In genomic region chr12:120470150-120470817, GRCh38 we compare ENCODE assay signal across 8 cellular contexts. TPM values are rescaled to one million over a fixed set of nuclear protein-coding genes. Genes with fewer than 3 reads are reported as not detected.
DNase-seq lines count a peak whose midpoint lies in the region; ATAC-seq lines count a peak whose summit lies in the region.

No MANE protein-coding gene starts in this region.

- ATAC-seq in activated T-cell treated with anti-CD3 and anti-CD28 coated beads, Interleukin-2, amount 50 U/mL, for 4 hours = peak; percentile 23
- ATAC-seq in stimulated activated naive CD8-positive, alpha-beta T cell treated with anti-CD3 and anti-CD28 coated beads, Interleukin-15, Interleukin-2, amounts not matched to agents 100 U/mL and 50 U/mL, for 24 hours = peak; percentile 16

- peaks cover 12% of the 10 kb centered on the region for H3K36me3 Mint-ChIP-seq in activated T-cell treated with anti-CD3 and anti-CD28 coated beads, Interleukin-2, amount 50 U/mL, for 4 hours (ENCODE audit: insufficient read depth)

- peaks cover 22% of the 10 kb centered on the region for H3K36me3 ChIP-seq in HUES6 (ENCODE audit: control insufficient read depth, insufficient read depth, low read length)
- peaks cover 11% of the 10 kb centered on the region for H3K36me3 ChIP-seq in adipocyte (ENCODE audit: control insufficient read depth, insufficient read depth, low read length, severe bottlenecking)
- H3K36me3 ChIP-seq in iPS-18a (ENCODE audit: control insufficient read depth, low read depth, low read length) = peaks cover 13% of the 10 kb centered on the region

- H3K4me3 ChIP-seq in HUES6 (ENCODE audit: low read depth, low read length) = peak overlapping the region; percentile 94
- H3K4me3 ChIP-seq in adipocyte (ENCODE audit: low read length) = peak overlapping the region; percentile 91
- H3K4me3 ChIP-seq in iPS-18a (ENCODE audit: low read length) = peak overlapping the region; percentile 69

- peaks cover 2% of the 10 kb centered on the region for H3K27me3 Mint-ChIP-seq in activated T-cell treated with anti-CD3 and anti-CD28 coated beads, Interleukin-2, amount 50 U/mL, for 4 hours (ENCODE audit: low read depth)

- no peaks in the 10 kb centered on the region for H3K9me3 Mint-ChIP-seq in activated T-cell treated with anti-CD3 and anti-CD28 coated beads, Interleukin-2, amount 50 U/mL, for 4 hours

- H3K4me3 Mint-ChIP-seq in activated T-cell treated with anti-CD3 and anti-CD28 coated beads, Interleukin-2, amount 50 U/mL, for 4 hours = peak overlapping the region; percentile 92

- H3K27ac ChIP-seq in HUES6 (ENCODE audit: low read depth, low read length) (peak overlapping the region; percentile 27; the same call in 1 of the 2 replicates), iPS-18a (ENCODE audit: low read length) (no peak overlapping the region)

- H3K9ac ChIP-seq in HUES6 (ENCODE audit: low read length) (peak overlapping the region; percentile 73), adipocyte (ENCODE audit: low read length) (peak overlapping the region; percentile 94), iPS-18a (ENCODE audit: low read length) (peak overlapping the region; percentile 75)

- H3K4me1 ChIP-seq in HUES6 (ENCODE audit: control insufficient read depth, insufficient read depth, low read length) (peaks cover 4% of the 10 kb centered on the region; the same call in 1 of the 2 replicates), adipocyte (ENCODE audit: control insufficient read depth, insufficient read depth, low read length) (peaks cover 29% of the 10 kb centered on the region), iPS-18a (ENCODE audit: control insufficient read depth, low read depth, low read length) (no peaks in the 10 kb centered on the region)

- no peak for DNase-seq in activated T-cell treated with anti-CD3 and anti-CD28 coated beads, Interleukin-2, amount 50 U/mL, for 4 hours
- DNase-seq in activated T-cell treated with anti-CD3 and anti-CD28 coated beads, Interleukin-2, amount 50 U/mL, for 48 hours = no peak
- DNase-seq in adipocyte (ENCODE audit: low read depth) (no peak), NCI-H1436 treated with DMSO at 0.1 percent for 48 hours (lab: John Stamatoyannopoulos, UW) (no peak), NCI-H128 (lab: John Stamatoyannopoulos, UW; ENCODE audit: unreplicated experiment) (no peak)
- DNase-seq in stimulated activated naive CD8-positive, alpha-beta T cell treated with anti-CD3 and anti-CD28 coated beads, Interleukin-15, Interleukin-2, amounts not matched to agents 100 U/mL and 50 U/mL, for 24 hours = no peak

- H3K9me3 ChIP-seq in HUES6 (ENCODE audit: control insufficient read depth, insufficient read depth, low read depth, low read length) (no peaks in the 10 kb centered on the region), adipocyte (ENCODE audit: control insufficient read depth, low read length) (no peaks in the 10 kb centered on the region), iPS-18a (ENCODE audit: control insufficient read depth, low read depth, low read length) (no peaks in the 10 kb centered on the region)

- H3K4me1 Mint-ChIP-seq in activated T-cell treated with anti-CD3 and anti-CD28 coated beads, Interleukin-2, amount 50 U/mL, for 4 hours (ENCODE audit: low read depth) = peaks cover 38% of the 10 kb centered on the region

- H3K27me3 ChIP-seq in HUES6 (ENCODE audit: control insufficient read depth, insufficient read depth, low read length) (no peaks in the 10 kb centered on the region), adipocyte (replicated peaks; ENCODE audit: control insufficient read depth, insufficient read depth, low read length) (no peaks in the 10 kb centered on the region), iPS-18a (ENCODE audit: control insufficient read depth, insufficient read depth, low read length) (no peaks in the 10 kb centered on the region)

RNA-seq across cellular contexts. Expression of gene SRSF9, which starts 0.7 kb away (rescaled TPM):
- 100 to 1,000 TPM; 259 to 288 (median 272) TPM for total RNA-seq in activated T-cell treated with anti-CD3 and anti-CD28 coated beads, Interleukin-2, amount 50 U/mL, for 4 hours

RNA-seq across cellular contexts. Expression of gene GATC, which starts 24.0 kb away (rescaled TPM):
- 10 to 100 TPM; 47.6 to 58.0 (median 55.1) TPM for total RNA-seq in activated T-cell treated with anti-CD3 and anti-CD28 coated beads, Interleukin-2, amount 50 U/mL, for 4 hours

RNA-seq across cellular contexts. Expression of gene TRIAP1, which starts 24.1 kb away (rescaled TPM):
- 10 to 100 TPM; 60.7 to 68.9 (median 66.4) TPM for total RNA-seq in activated T-cell treated with anti-CD3 and anti-CD28 coated beads, Interleukin-2, amount 50 U/mL, for 4 hours

RNA-seq across cellular contexts. Expression of gene DYNLL1, which starts 25.6 kb away (rescaled TPM):
- total RNA-seq in activated T-cell treated with anti-CD3 and anti-CD28 coated beads, Interleukin-2, amount 50 U/mL, for 4 hours = 100 to 1,000 TPM; 243 to 252 (median 248) TPM

RNA-seq across cellular contexts. Expression of gene COX6A1, which starts 32.4 kb away (rescaled TPM):
- total RNA-seq in activated T-cell treated with anti-CD3 and anti-CD28 coated beads, Interleukin-2, amount 50 U/mL, for 4 hours = 100 to 1,000 TPM; 495 to 510 (median 508) TPM
